ENCODE assay signal across 7 cellular contexts in the genomic region with DNA sequence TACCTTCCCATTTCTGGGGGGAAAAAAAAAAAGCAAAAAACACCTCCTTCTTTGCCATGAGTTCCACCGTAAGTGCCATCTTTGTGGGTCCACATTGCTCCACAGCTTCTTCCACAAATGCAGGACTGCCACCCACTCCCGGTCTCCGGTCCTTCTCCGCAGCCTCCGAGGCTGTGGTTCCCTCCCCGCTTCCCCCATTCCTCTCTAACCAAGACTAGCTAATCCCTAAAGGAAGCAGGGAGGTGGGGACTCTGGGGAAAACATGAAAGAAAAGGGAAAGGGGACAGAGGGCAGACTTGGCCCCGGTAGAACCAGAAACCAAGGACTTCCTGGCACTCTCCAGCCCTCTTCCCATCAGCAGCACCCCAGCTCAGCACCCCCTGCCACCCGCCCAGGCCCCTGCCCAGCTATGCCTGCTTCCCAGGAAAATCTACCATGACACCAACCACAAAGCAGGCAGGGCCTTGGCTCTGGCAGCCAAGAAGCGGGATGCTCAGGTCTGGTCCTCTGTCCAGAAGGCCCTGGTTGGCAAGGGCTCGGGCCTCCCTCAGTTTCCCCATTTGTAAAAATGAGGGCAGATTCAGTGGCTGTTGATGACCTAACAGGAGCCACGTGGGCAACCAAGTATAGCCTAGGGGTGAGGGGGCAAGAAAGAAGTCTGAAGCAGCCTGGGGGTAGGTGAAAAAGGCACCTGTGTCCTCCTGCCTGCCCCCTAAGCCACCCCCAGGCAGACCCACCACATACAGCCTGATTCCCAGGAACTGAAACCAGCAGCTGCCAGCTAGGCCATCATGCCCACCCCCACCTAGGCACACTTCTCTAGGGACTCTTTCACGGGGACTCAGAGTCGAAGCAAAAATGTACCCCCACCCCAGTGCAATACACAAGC. TPM values are rescaled to one million over a fixed set of nuclear protein-coding genes. Genes with fewer than 3 reads are reported as not detected.
DNase-seq lines count a peak whose midpoint lies in the region; ATAC-seq and TF ChIP-seq lines count a peak whose summit lies in the region.

No MANE protein-coding gene starts in this region.

- ATAC-seq in lung (ENCODE audit: insufficient read depth, low FRiP score) (no peak), GM19397 (IDR thresholded peaks at IDR 0.05; ENCODE audit: unreplicated experiment) (no peak)

- H3K9me3 ChIP-seq in lung (ENCODE audit: control insufficient read depth in 2 of 2, insufficient read depth in 1 of 2, low read length in 1 of 2) (no peaks in the 10 kb centered on the region), tibial artery (no peaks in the 10 kb centered on the region)

- H3K4me3 ChIP-seq in coronary artery (peak overlapping the region; percentile 74), lung (peak overlapping the region; percentile 47), tibial artery (peak overlapping the region; percentile 71 to 79)

- TF ChIP-seq CTCF in coronary artery (IDR thresholded peaks at IDR 0.05) (no peak), lung (IDR thresholded peaks at IDR 0.05; ENCODE audit: control extremely low read depth, extremely low read depth) (no peak), tibial artery (IDR thresholded peaks at IDR 0.05) (no peak)

- H3K27ac ChIP-seq in coronary artery: peak overlapping the region in 1 of 2 donors; percentile 90
- H3K27ac ChIP-seq in lung (ENCODE audit: low read depth in 1 of 2, low read length in 1 of 2): peak overlapping the region; percentile 72 to 96
- H3K27ac ChIP-seq in tibial artery: peak overlapping the region; percentile 49 to 81

- no peaks in the 10 kb centered on the region for H3K27me3 ChIP-seq in lung (ENCODE audit: control insufficient read depth, insufficient read depth)
- no peaks in the 10 kb centered on the region for H3K27me3 ChIP-seq in tibial artery

- intact Hi-C loops in tibial artery (cut with DNase I; ENCODE audit: low total_unique reads): loop anchor here (5.0 kb wide), 1 partner anchor 34 kb away; no protein-coding TSS in a partner anchor

- H3K4me1 ChIP-seq in lung (ENCODE audit: control insufficient read depth in 2 of 2, insufficient read depth in 2 of 2, low read length in 2 of 2): peaks cover 15 to 23% of the 10 kb centered on the region in 2 donors
- peaks cover 0 to 64% (median 37%) of the 10 kb centered on the region in 4 donors for H3K4me1 ChIP-seq in tibial artery

- H3K36me3 ChIP-seq in lung (ENCODE audit: control insufficient read depth in 2 of 2, insufficient read depth in 2 of 2, low read length in 2 of 2) (peaks cover 0 to 21% of the 10 kb centered on the region in 2 donors), tibial artery (peaks cover 0 to 23% (median 10%) of the 10 kb centered on the region in 3 donors)

- peak; percentile 90 for DNase-seq in NCI-H82 (lab: John Stamatoyannopoulos, UW)
- no peak for DNase-seq in coronary artery (ENCODE audit: low spot score)
- no peak for DNase-seq in lung (ENCODE audit: low spot score)
- DNase-seq in tibial artery: no peak
- no peak for DNase-seq in stimulated activated CD4-positive, alpha-beta T cell treated with anti-CD3 and anti-CD28 coated beads, Interleukin-4, amount 100 ng/mL, for 1 hour
- DNase-seq in NCI-H1105 treated with DMSO at 0.1 percent for 48 hours (lab: John Stamatoyannopoulos, UW): no peak

- WGBS in lung, 2 donors: 49 to 66% methylated on average over 13 of the region's 13 CpGs

RNA-seq across cellular contexts. Expression of a gene that starts 2.5 kb away (rescaled TPM):
- total RNA-seq in lung: 10 to 100 TPM; 21.3 to 35.6 TPM
- 10 to 100 TPM; 17.5 to 19.8 TPM for polyA plus RNA-seq in lung

RNA-seq across cellular contexts. Expression of a gene that starts 59.1 kb away (rescaled TPM):
- 10 to 100 TPM; 17.1 to 17.3 TPM for total RNA-seq in lung
- polyA plus RNA-seq in lung: 10 to 100 TPM in 1 of 2 donors, 1 to 10 TPM in 1; 9.5 to 12.5 TPM
